In genomic region chr5:16625116-16625515, GRCh38 we compare ENCODE assay signal across 21 cellular contexts. TPM values are rescaled to one million over a fixed set of nuclear protein-coding genes. Genes with fewer than 3 reads are reported as not detected.
DNase-seq lines count a peak whose midpoint lies in the region; ATAC-seq, FAIRE-seq and TF ChIP-seq lines count a peak whose summit lies in the region.
"Had no signal": no experiment of that assay in that cellular context is flagged by ENCODE, and none has a peak within 500 bp of the region (broad histone marks: within the 10 kb centered on the region; RNA-seq: fewer than 3 reads in every experiment).

No MANE protein-coding gene starts in this region.

- ATAC-seq in left ventricle myocardium superior (peak; percentile 71), HG02970 (IDR thresholded peaks at IDR 0.05; ENCODE audit: low FRiP score, unreplicated experiment) (no peak), HG02763 (IDR thresholded peaks at IDR 0.05; ENCODE audit: unreplicated experiment) (no peak)
- ATAC-seq: effector memory CD8-positive, alpha-beta T cell; left colon had no signal

- TF ChIP-seq POLR2A in GM12891 (IDR thresholded peaks at IDR 0.05; ENCODE audit: low read depth, low read length), result no peak

- intact Hi-C loops in left ventricle myocardium superior (cut with micrococcal nuclease), result no loop called here

- DNase-seq in AML-193 (lab: John Stamatoyannopoulos, UW) (peak; percentile 5 to 24), GM12891 (ENCODE audit: insufficient read length, low spot score) (no peak), SIG-M5 (lab: John Stamatoyannopoulos, UW) (peak; percentile 56), left ventricle myocardium superior (no peak)
- DNase-seq in stimulated activated CD4-positive, alpha-beta T cell treated with anti-CD3 and anti-CD28 coated beads, Interleukin-4, amount 100 ng/mL, for 1 hour, result no peak
- no peak for DNase-seq in central memory CD4-positive, alpha-beta T cell
- DNase-seq: activated CD4-positive, alpha-beta T cell treated with anti-CD3 and anti-CD28 coated beads, Interleukin-2, amount 50 U/mL, for 1 hour; activated naive CD4-positive, alpha-beta T cell treated with anti-CD3 and anti-CD28 coated beads, Interleukin-2, amount 50 U/mL, for 16 hours; activated T-cell treated with anti-CD3 and anti-CD28 coated beads for 4 hours; effector memory CD8-positive, alpha-beta T cell; esophagus squamous epithelium; GM23248; Karpas-422; left colon; NCI-H748 treated with DMSO at 0.1 percent for 48 hours; spleen; stimulated activated CD8-positive, alpha-beta memory T cell treated with anti-CD3 and anti-CD28 coated beads, Interleukin-4, amount 100 ng/mL, for 48 hours had no signal

- FAIRE-seq in GM12891 (lab: Jason Lieb, UNC), result no peak
- FAIRE-seq: GM18507, TTC549 had no signal

TF ChIP-seq in GM12891, 5 proteins besides CTCF, POLR2A, EP300 and RAD21:
- TF ChIP-seq TAF1 (IDR thresholded peaks at IDR 0.05; ENCODE audit: low read depth, low read length), result no peak
- TF ChIP-seq SPI1 (IDR thresholded peaks at IDR 0.05; ENCODE audit: low read depth, low read length), result peak; percentile 62
- no peak for TF ChIP-seq POU2F2 (IDR thresholded peaks at IDR 0.05; ENCODE audit: low read depth, low read length)

RNA-seq across cellular contexts. Expression of gene RETREG1, which starts 8.3 kb away (rescaled TPM):
- 1.0 TPM for polyA plus RNA-seq in GM12891 (2012; ENCODE audit: low read depth, missing spikeins)
- 202 TPM for total RNA-seq in left ventricle myocardium superior

Comparison
In these comparisons a context has a peak if more than half of its experiments do, and no peak if none do; other contexts are left out.
1. DNase-seq: peak in AML-193 (2 of 2) and SIG-M5 (single experiment); none in GM12891 (single experiment), left ventricle myocardium superior (single experiment), stimulated activated CD4-positive, alpha-beta T cell treated with anti-CD3 and anti-CD28 coated beads, Interleukin-4, amount 100 ng/mL, for 1 hour (single experiment) and central memory CD4-positive, alpha-beta T cell (single experiment).